15 cellular contexts compared by ENCODE assay signal in genomic region chr20:4406627-4407026, GRCh38.
DNase-seq lines count a peak whose midpoint lies in the region; TF ChIP-seq lines count a peak whose summit lies in the region.
"Had no signal": no experiment of that assay in that cellular context is flagged by ENCODE, and none has a peak within 500 bp of the region (broad histone marks: within the 10 kb centered on the region; RNA-seq: fewer than 3 reads in every experiment).

No MANE protein-coding gene starts in this region.

- no peak for TF ChIP-seq CTCF in epithelial cell of esophagus (IDR thresholded peaks at IDR 0.05; ENCODE audit: insufficient read depth, low read depth, low read length, missing control alignments)

- peak; percentile 89 for DNase-seq in EH (ENCODE audit: low read depth)
- peak; percentile 95 for DNase-seq in M059J (ENCODE audit: low read depth)
- peak; percentile 96 for DNase-seq in epithelial cell of esophagus (ENCODE audit: low read depth)
- peak; percentile 65 for DNase-seq in non-pigmented ciliary epithelial cell (ENCODE audit: low read depth)
- DNase-seq in NCI-H2107 treated with DMSO at 0.1 percent for 48 hours (lab: John Stamatoyannopoulos, UW; ENCODE audit: unreplicated experiment), result no peak
- DNase-seq in pons (ENCODE audit: low spot score), result no peak
- no peak for DNase-seq in T-helper 9 cell
- no peak for DNase-seq in NCI-H446 treated with DMSO at 0.1 percent for 48 hours (lab: John Stamatoyannopoulos, UW)
- DNase-seq: activated CD4-positive, alpha-beta memory T cell treated with anti-CD3 and anti-CD28 coated beads for 36 hours; activated gamma-delta T cell; CD8-positive, alpha-beta memory T cell; left colon; natural killer cell; NCI-H1105; NCI-H524 had no signal

- no peak overlapping the region for H3K4me3 ChIP-seq in epithelial cell of esophagus (ENCODE audit: low read length)

Comparison
In these comparisons a context has a peak if more than half of its experiments do, and no peak if none do; other contexts are left out.
1. DNase-seq: peak in EH (single experiment), M059J (single experiment), epithelial cell of esophagus (single experiment) and non-pigmented ciliary epithelial cell (single experiment); none in NCI-H2107 treated with DMSO at 0.1 percent for 48 hours (single experiment), pons (single experiment), T-helper 9 cell (single experiment) and NCI-H446 treated with DMSO at 0.1 percent for 48 hours (single experiment).